18 cellular contexts compared by ENCODE assay signal in genomic region chr2:31202041-31202440, GRCh38. TPM values are rescaled to one million over a fixed set of nuclear protein-coding genes. Genes with fewer than 3 reads are reported as not detected.
DNase-seq lines count a peak whose midpoint lies in the region; ATAC-seq and TF ChIP-seq lines count a peak whose summit lies in the region.
"Had no signal": no experiment of that assay in that cellular context is flagged by ENCODE, and none has a peak within 500 bp of the region (broad histone marks: within the 10 kb centered on the region; RNA-seq: fewer than 3 reads in every experiment).

No MANE protein-coding gene starts in this region.

- no peaks in the 10 kb centered on the region for H3K4me1 Mint-ChIP-seq in osteocyte (ENCODE audit: unreplicated experiment)
- no peaks in the 10 kb centered on the region for H3K4me1 Mint-ChIP-seq in activated naive CD8-positive, alpha-beta T cell treated with anti-CD3 and anti-CD28 coated beads for 36 hours
- H3K4me1 Mint-ChIP-seq: CD4-positive, CD25-positive, alpha-beta regulatory T cell; CD8-positive, alpha-beta memory T cell had no signal

- no peaks in the 10 kb centered on the region for H3K36me3 Mint-ChIP-seq in osteocyte (ENCODE audit: unreplicated experiment)
- H3K36me3 Mint-ChIP-seq in activated naive CD8-positive, alpha-beta T cell treated with anti-CD3 and anti-CD28 coated beads for 36 hours = no peaks in the 10 kb centered on the region
- H3K36me3 Mint-ChIP-seq: CD8-positive, alpha-beta memory T cell had no signal

- no peak for DNase-seq in Right ventricle myocardium superior
- DNase-seq in left ventricle myocardium inferior = no peak
- DNase-seq in G401 (ENCODE audit: low spot score) = peak; percentile 30
- DNase-seq in MG63 = peak; percentile 30
- peak; percentile 57 for DNase-seq in osteocyte (ENCODE audit: extremely low spot score, unreplicated experiment)
- DNase-seq in activated naive CD8-positive, alpha-beta T cell treated with anti-CD3 and anti-CD28 coated beads for 36 hours = no peak
- DNase-seq: ACHN; BE2C; CD4-positive, CD25-positive, alpha-beta regulatory T cell; CD8-positive, alpha-beta memory T cell; COR-L47; DMS 273 treated with DMSO at 0.1 percent for 48 hours; DMS53; DND-41; GDM1 had no signal

- H3K27ac ChIP-seq in left ventricle myocardium inferior (replicated peaks) = no peak overlapping the region
- H3K27ac ChIP-seq: HL-60 had no signal

- H3K4me3 ChIP-seq in left ventricle myocardium inferior (no peak overlapping the region), MG63 (no peak overlapping the region)
- H3K4me3 ChIP-seq: HAP-1 had no signal

- H3K4me3 Mint-ChIP-seq in osteocyte (ENCODE audit: unreplicated experiment) = no peak overlapping the region
- no peak overlapping the region for H3K4me3 Mint-ChIP-seq in activated naive CD8-positive, alpha-beta T cell treated with anti-CD3 and anti-CD28 coated beads for 36 hours
- H3K4me3 Mint-ChIP-seq: CD4-positive, CD25-positive, alpha-beta regulatory T cell; CD8-positive, alpha-beta memory T cell had no signal

- H3K27ac Mint-ChIP-seq in osteocyte (ENCODE audit: unreplicated experiment) = no peak overlapping the region
- no peak overlapping the region for H3K27ac Mint-ChIP-seq in activated naive CD8-positive, alpha-beta T cell treated with anti-CD3 and anti-CD28 coated beads for 36 hours
- H3K27ac Mint-ChIP-seq: CD8-positive, alpha-beta memory T cell had no signal

- peaks cover 29% of the 10 kb centered on the region for H3K4me1 ChIP-seq in left ventricle myocardium inferior
- H3K4me1 ChIP-seq: BE2C, HAP-1 had no signal

- intact Hi-C loops in Right ventricle myocardium superior (cut with DNase I) (no loop called here), left ventricle myocardium inferior (cut with micrococcal nuclease) (no loop called here)

- H3K27me3 Mint-ChIP-seq in osteocyte (ENCODE audit: unreplicated experiment) = peaks cover 15% of the 10 kb centered on the region
- H3K27me3 Mint-ChIP-seq in activated naive CD8-positive, alpha-beta T cell treated with anti-CD3 and anti-CD28 coated beads for 36 hours = no peaks in the 10 kb centered on the region

- peaks cover 4% of the 10 kb centered on the region for H3K9me3 Mint-ChIP-seq in osteocyte (ENCODE audit: unreplicated experiment)
- H3K9me3 Mint-ChIP-seq in activated naive CD8-positive, alpha-beta T cell treated with anti-CD3 and anti-CD28 coated beads for 36 hours = no peaks in the 10 kb centered on the region
- H3K9me3 Mint-ChIP-seq: CD4-positive, CD25-positive, alpha-beta regulatory T cell; CD8-positive, alpha-beta memory T cell had no signal

- ATAC-seq in Right ventricle myocardium superior (ENCODE audit: poor library complexity) (peak; percentile 74), GM21526 (IDR thresholded peaks at IDR 0.05; ENCODE audit: low FRiP score, unreplicated experiment) (no peak)

- no peaks in the 10 kb centered on the region for H3K27me3 ChIP-seq in left ventricle myocardium inferior (ENCODE audit: low read depth)
- H3K27me3 ChIP-seq in MG63 = no peaks in the 10 kb centered on the region
- H3K27me3 ChIP-seq: BE2C had no signal

- TF ChIP-seq CTCF in left ventricle myocardium inferior (IDR thresholded peaks at IDR 0.05; ENCODE audit: borderline replicate concordance) (no peak), osteocyte (IDR thresholded peaks at IDR 0.05) (no peak)

- H3K9me3 ChIP-seq in left ventricle myocardium inferior (replicated peaks) (no peaks in the 10 kb centered on the region), MG63 (no peaks in the 10 kb centered on the region)
- H3K9me3 ChIP-seq: BE2C, HAP-1 had no signal

- in situ Hi-C loops in G401 (cut with HindIII; ENCODE audit: low sequenced_read_pairs) = no loop called here

- no peaks in the 10 kb centered on the region for H3K36me3 ChIP-seq in left ventricle myocardium inferior
- H3K36me3 ChIP-seq in MG63 = no peaks in the 10 kb centered on the region
- H3K36me3 ChIP-seq: BE2C, HAP-1 had no signal

RNA-seq across cellular contexts. Expression of gene CAPN14, which starts 15.3 kb away (rescaled TPM):
- 0.32 TPM for total RNA-seq in Right ventricle myocardium superior
- 0.27 TPM for total RNA-seq in left ventricle myocardium inferior
- total RNA-seq in G401 (2014; rRNA removed; shearing (Covaris generic)) = not detected in 2 replicates
- total RNA-seq in MG63 (2014; rRNA removed; shearing (Covaris generic); ENCODE audit: low replicate concordance) = not detected in 2 replicates
- total RNA-seq in osteocyte = 0.13 and 0.24 TPM in 2 replicates
- total RNA-seq in activated naive CD8-positive, alpha-beta T cell treated with anti-CD3 and anti-CD28 coated beads for 36 hours = under 1 TPM; 0.42 to 0.49 TPM

RNA-seq across cellular contexts. Expression of gene EHD3, which starts 31.9 kb away (rescaled TPM):
- total RNA-seq in Right ventricle myocardium superior = 23.0 TPM
- 29.7 TPM for total RNA-seq in left ventricle myocardium inferior
- 3.5 and 4.9 TPM in 2 replicates for total RNA-seq in G401 (2014; rRNA removed; shearing (Covaris generic))
- total RNA-seq in MG63 (2014; rRNA removed; shearing (Covaris generic); ENCODE audit: low replicate concordance) = 0.07 and 0.30 TPM in 2 replicates
- total RNA-seq in osteocyte = 25.9 and 26.2 TPM in 2 replicates
- total RNA-seq in activated naive CD8-positive, alpha-beta T cell treated with anti-CD3 and anti-CD28 coated beads for 36 hours = 1 to 10 TPM; 1.1 to 1.2 TPM

Comparison
In these comparisons a context has a peak if more than half of its experiments do, and no peak if none do; other contexts are left out.
1. DNase-seq: peak in G401 (single experiment), MG63 (single experiment) and osteocyte (single experiment); none in Right ventricle myocardium superior (single experiment), left ventricle myocardium inferior (single experiment) and activated naive CD8-positive, alpha-beta T cell treated with anti-CD3 and anti-CD28 coated beads for 36 hours (single experiment).